ENCODE assay signal across 25 cellular contexts in genomic region chr18:75429975-75430374, GRCh38. TPM values are rescaled to one million over a fixed set of nuclear protein-coding genes. Genes with fewer than 3 reads are reported as not detected.
"Had no signal": no experiment of that assay in that cellular context is flagged by ENCODE, and none has a peak within 500 bp of the region (broad histone marks: within the 10 kb centered on the region; RNA-seq: fewer than 3 reads in every experiment).

No MANE protein-coding gene starts in this region.

- H2AFZ ChIP-seq: parathyroid adenoma had no signal

- H3K27ac Mint-ChIP-seq: activated CD4-positive, alpha-beta T cell treated with anti-CD3 and anti-CD28 coated beads, Interleukin-2, amount 10 ng/mL, durations not matched to agents 7 days and 5 days; activated naive CD4-positive, alpha-beta T cell treated with anti-CD3 and anti-CD28 coated beads, Interleukin-2, amount 50 U/mL, for 24 hours; naive thymus-derived CD8-positive, alpha-beta T cell; stimulated activated naive B cell treated with anti-CD40 and anti-IgM and Interleukin-4, amounts not matched to agents 10 μg/mL and 1 μg/mL and 100 μg/mL, for 72 hours had no signal

- H3K9ac ChIP-seq: parathyroid adenoma had no signal

- H3K27ac ChIP-seq: body of pancreas, lower lobe of right lung, parathyroid adenoma, sigmoid colon, spleen, thoracic aorta, upper lobe of left lung had no signal

- H3K36me3 Mint-ChIP-seq: activated naive CD4-positive, alpha-beta T cell treated with anti-CD3 and anti-CD28 coated beads, Interleukin-2, amount 50 U/mL, for 24 hours; naive thymus-derived CD8-positive, alpha-beta T cell; stimulated activated naive B cell treated with anti-CD40 and anti-IgM and Interleukin-4, amounts not matched to agents 10 μg/mL and 1 μg/mL and 100 μg/mL, for 72 hours had no signal

- H3K79me2 ChIP-seq: parathyroid adenoma had no signal

- ATAC-seq: activated CD4-positive, CD25-positive, alpha-beta regulatory T cell treated with anti-CD3 and anti-CD28 coated beads, Interleukin-2, amount 50 U/mL, for 24 hours; body of pancreas; left colon; lower lobe of right lung; naive thymus-derived CD8-positive, alpha-beta T cell; stimulated activated naive B cell treated with anti-CD40 and anti-IgM and Interleukin-4, amounts not matched to agents 10 μg/mL and 1 μg/mL and 100 μg/mL, for 72 hours had no signal

- FAIRE-seq: frontal cortex had no signal

- H3K27me3 ChIP-seq: body of pancreas, sigmoid colon, upper lobe of left lung had no signal

- H3K36me3 ChIP-seq: lower lobe of right lung, sigmoid colon, spleen, thoracic aorta, upper lobe of left lung had no signal

- H3K4me3 Mint-ChIP-seq: activated CD4-positive, alpha-beta T cell treated with anti-CD3 and anti-CD28 coated beads, Interleukin-2, amount 10 ng/mL, durations not matched to agents 7 days and 5 days; activated naive CD4-positive, alpha-beta T cell treated with anti-CD3 and anti-CD28 coated beads, Interleukin-2, amount 50 U/mL, for 24 hours; naive thymus-derived CD8-positive, alpha-beta T cell; stimulated activated naive B cell treated with anti-CD40 and anti-IgM and Interleukin-4, amounts not matched to agents 10 μg/mL and 1 μg/mL and 100 μg/mL, for 72 hours had no signal

- H3K4me1 ChIP-seq: body of pancreas, lower lobe of right lung, parathyroid adenoma, sigmoid colon, upper lobe of left lung had no signal

- DNase-seq: activated CD4-positive, alpha-beta T cell treated with anti-CD3 and anti-CD28 coated beads, Interleukin-2, amount 10 ng/mL, durations not matched to agents 7 days and 5 days; activated CD8-positive, alpha-beta memory T cell treated with anti-CD3 and anti-CD28 coated beads, Interleukin-2, amount 50 U/mL, for 4 hours; activated effector memory CD4-positive, alpha-beta T cell treated with anti-CD3 and anti-CD28 coated beads, Interleukin-2, amount 50 U/mL, for 16 hours; activated T-cell treated with anti-CD3 and anti-CD28 coated beads, Interleukin-2, amount 50 U/mL, for 48 hours; body of pancreas; dermis blood vessel endothelial cell; effector memory CD4-positive, alpha-beta T cell; islet precursor cell; left colon; lower lobe of right lung; naive thymus-derived CD8-positive, alpha-beta T cell; sigmoid colon; spleen; stimulated activated CD4-positive, alpha-beta T cell treated with anti-CD3 and anti-CD28 coated beads, Interleukin-4, amount 100 ng/mL, for 4 hours; stimulated activated naive B cell treated with anti-CD40 and anti-IgM and Interleukin-4, amounts not matched to agents 10 μg/mL and 1 μg/mL and 100 μg/mL, for 72 hours; T-helper 9 cell; upper lobe of left lung had no signal

- H3K9me3 ChIP-seq: body of pancreas, lower lobe of right lung, sigmoid colon, spleen, thoracic aorta, upper lobe of left lung had no signal

- H3K9me3 Mint-ChIP-seq: activated CD4-positive, alpha-beta T cell treated with anti-CD3 and anti-CD28 coated beads, Interleukin-2, amount 10 ng/mL, durations not matched to agents 7 days and 5 days; activated naive CD4-positive, alpha-beta T cell treated with anti-CD3 and anti-CD28 coated beads, Interleukin-2, amount 50 U/mL, for 24 hours; naive thymus-derived CD8-positive, alpha-beta T cell; stimulated activated naive B cell treated with anti-CD40 and anti-IgM and Interleukin-4, amounts not matched to agents 10 μg/mL and 1 μg/mL and 100 μg/mL, for 72 hours had no signal

- H3K4me1 Mint-ChIP-seq: activated CD4-positive, alpha-beta T cell treated with anti-CD3 and anti-CD28 coated beads, Interleukin-2, amount 10 ng/mL, durations not matched to agents 7 days and 5 days; activated naive CD4-positive, alpha-beta T cell treated with anti-CD3 and anti-CD28 coated beads, Interleukin-2, amount 50 U/mL, for 24 hours; naive thymus-derived CD8-positive, alpha-beta T cell; stimulated activated naive B cell treated with anti-CD40 and anti-IgM and Interleukin-4, amounts not matched to agents 10 μg/mL and 1 μg/mL and 100 μg/mL, for 72 hours had no signal

- H3K4me3 ChIP-seq: body of pancreas, lower lobe of right lung, sigmoid colon, spleen, thoracic aorta, upper lobe of left lung had no signal

RNA-seq across cellular contexts. Expression of gene SMIM21, which starts 2.5 kb away (rescaled TPM):
- total RNA-seq: activated CD4-positive, alpha-beta T cell treated with anti-CD3 and anti-CD28 coated beads, Interleukin-2, amount 10 ng/mL, durations not matched to agents 7 days and 5 days; body of pancreas; cardiac septum; dermis blood vessel endothelial cell; frontal cortex; left colon; lower lobe of right lung; mesenteric fat pad; naive thymus-derived CD8-positive, alpha-beta T cell; sigmoid colon; spleen; thoracic aorta; upper lobe of left lung had no signal
- polyA plus RNA-seq: adipose tissue; naive thymus-derived CD8-positive, alpha-beta T cell; spleen had no signal
